8 cellular contexts compared by ENCODE assay signal in genomic region chr10:69573056-69573806, GRCh38. TPM values are rescaled to one million over a fixed set of nuclear protein-coding genes. Genes with fewer than 3 reads are reported as not detected.
DNase-seq lines count a peak whose midpoint lies in the region; ATAC-seq and TF ChIP-seq lines count a peak whose summit lies in the region.

Gene NEUROG3, minus strand, starts transcription at chr10:69573422. Its CDS starts 379 bp downstream, at chr10:69573043.

- peak within 1 kb of the TSS in 3 of 4 donors; percentile 77 to 81 (median 80) for H3K4me3 Mint-ChIP-seq in CD4-positive, CD25-positive, alpha-beta regulatory T cell

- no peak within 1 kb of the TSS for H3K27ac ChIP-seq in CD4-positive, CD25-positive, alpha-beta regulatory T cell (ENCODE audit: insufficient read depth, low read length, poor library complexity, severe bottlenecking)
- no peak within 1 kb of the TSS for H3K27ac ChIP-seq in RWPE2 (ENCODE audit: poor library complexity, severe bottlenecking)

- TF ChIP-seq CTCF in RWPE2 (IDR thresholded peaks at IDR 0.05; ENCODE audit: poor library complexity, severe bottlenecking) = no peak

- H3K4me1 ChIP-seq in CD4-positive, CD25-positive, alpha-beta regulatory T cell (ENCODE audit: control insufficient read depth, insufficient read depth, low read length, poor library complexity, severe bottlenecking) = peaks cover 22% of the 10 kb centered on the region
- H3K4me1 ChIP-seq in RWPE2 (ENCODE audit: insufficient read depth, poor library complexity, severe bottlenecking) = no peaks in the 10 kb centered on the region

- no peaks in the 10 kb centered on the region for H3K36me3 Mint-ChIP-seq in CD4-positive, CD25-positive, alpha-beta regulatory T cell

- H3K4me1 Mint-ChIP-seq in CD4-positive, CD25-positive, alpha-beta regulatory T cell = peaks cover 0 to 28% (median 8%) of the 10 kb centered on the region in 4 donors

- no peak within 1 kb of the TSS for H3K4me3 ChIP-seq in CD4-positive, CD25-positive, alpha-beta regulatory T cell (ENCODE audit: low read depth, low read length)
- no peak within 1 kb of the TSS for H3K4me3 ChIP-seq in RWPE2 (ENCODE audit: severe bottlenecking)

- no peak within 1 kb of the TSS for H3K27ac Mint-ChIP-seq in CD4-positive, CD25-positive, alpha-beta regulatory T cell

- H3K9me3 ChIP-seq in CD4-positive, CD25-positive, alpha-beta regulatory T cell (ENCODE audit: control insufficient read depth in 2 of 2, low read length in 2 of 2) = no peaks in the 10 kb centered on the region
- H3K9me3 ChIP-seq in RWPE2 (ENCODE audit: severe bottlenecking) = no peaks in the 10 kb centered on the region

- peaks cover 0 to 2% (median 0%) of the 10 kb centered on the region in 7 donors for H3K9me3 Mint-ChIP-seq in CD4-positive, CD25-positive, alpha-beta regulatory T cell

- peaks cover 82% of the 10 kb centered on the region for H3K27me3 Mint-ChIP-seq in CD4-positive, CD25-positive, alpha-beta regulatory T cell

- H3K27me3 ChIP-seq in CD4-positive, CD25-positive, alpha-beta regulatory T cell (ENCODE audit: control insufficient read depth, insufficient read depth, low read length) = peaks cover 33% of the 10 kb centered on the region
- H3K27me3 ChIP-seq in RWPE2 (ENCODE audit: insufficient read depth, poor library complexity, severe bottlenecking) = peaks cover 100% of the 10 kb centered on the region

- no peaks in the 10 kb centered on the region for H3K36me3 ChIP-seq in CD4-positive, CD25-positive, alpha-beta regulatory T cell (ENCODE audit: control insufficient read depth, insufficient read depth, low read length)
- H3K36me3 ChIP-seq in RWPE2 (ENCODE audit: low read depth) = no peaks in the 10 kb centered on the region

- peak in 1 of 2 donors; percentile 45 for ATAC-seq in CD4-positive, CD25-positive, alpha-beta regulatory T cell (ENCODE audit: low read depth in 2 of 2)
- ATAC-seq in GM21360 (IDR thresholded peaks at IDR 0.05; ENCODE audit: unreplicated experiment) (peak; percentile 45), RWPE2 (ENCODE audit: low read depth) (peak; percentile 26; the same call in 1 of the 3 replicates), GM18861 (IDR thresholded peaks at IDR 0.05; ENCODE audit: unreplicated experiment) (no peak)

- DNase-seq in CD4-positive, CD25-positive, alpha-beta regulatory T cell = no peak
- DNase-seq in RWPE2 (ENCODE audit: low spot score) (no peak), iPS-NIHi11 (ENCODE audit: low spot score) (peak; percentile 68), OCI-M1 (lab: John Stamatoyannopoulos, UW) (no peak), nucleus accumbens (lab: John Stamatoyannopoulos, UW) (no peak), NCI-H524 (lab: John Stamatoyannopoulos, UW) (no peak)

RNA-seq across cellular contexts. Expression of gene NEUROG3, which starts in this region (rescaled TPM):
- not detected for total RNA-seq in CD4-positive, CD25-positive, alpha-beta regulatory T cell
- polyA plus RNA-seq in CD4-positive, CD25-positive, alpha-beta regulatory T cell = not detected
